In genomic region chr2:187658952-187659525, GRCh38 we compare ENCODE assay signal across 9 cellular contexts.
DNase-seq lines count a peak whose midpoint lies in the region; ATAC-seq and TF ChIP-seq lines count a peak whose summit lies in the region.
"Had no signal": no experiment of that assay in that cellular context is flagged by ENCODE, and none has a peak within 500 bp of the region (broad histone marks: within the 10 kb centered on the region; RNA-seq: fewer than 3 reads in every experiment).

No MANE protein-coding gene starts in this region.

- ATAC-seq in HG03442 (IDR thresholded peaks at IDR 0.05; ENCODE audit: unreplicated experiment) (peak; percentile 72), GM21381 (IDR thresholded peaks at IDR 0.05; ENCODE audit: unreplicated experiment) (no peak)

- no peak overlapping the region for H3K4me3 ChIP-seq in GM12865 (ENCODE audit: low read depth, low read length)

- peak; percentile 36 for DNase-seq in GM12865 (ENCODE audit: low read depth)
- peak; percentile 21 for DNase-seq in astrocyte of the hippocampus (ENCODE audit: low read depth, low spot score)
- DNase-seq in myocyte (ENCODE audit: low read depth), result peak; percentile 30
- no peak for DNase-seq in cortex of kidney (lab: John Stamatoyannopoulos, UW)
- DNase-seq in activated CD4-positive, alpha-beta T cell treated with anti-CD3 and anti-CD28 coated beads for 48 hours, result no peak
- no peak for DNase-seq in midbrain (lab: John Stamatoyannopoulos, UW)
- DNase-seq: NCI-H446 treated with DMSO at 0.1 percent for 48 hours had no signal

- TF ChIP-seq CTCF in GM12865 (IDR thresholded peaks at IDR 0.05; ENCODE audit: insufficient read depth, low read depth, low read length, missing control alignments), result peak; percentile 19

Comparison
In these comparisons a context has a peak if more than half of its experiments do, and no peak if none do; other contexts are left out.
1. DNase-seq: peak in GM12865 (single experiment), astrocyte of the hippocampus (single experiment) and myocyte (single experiment); none in cortex of kidney (single experiment), activated CD4-positive, alpha-beta T cell treated with anti-CD3 and anti-CD28 coated beads for 48 hours (single experiment) and midbrain (single experiment).